In the genomic region with DNA sequence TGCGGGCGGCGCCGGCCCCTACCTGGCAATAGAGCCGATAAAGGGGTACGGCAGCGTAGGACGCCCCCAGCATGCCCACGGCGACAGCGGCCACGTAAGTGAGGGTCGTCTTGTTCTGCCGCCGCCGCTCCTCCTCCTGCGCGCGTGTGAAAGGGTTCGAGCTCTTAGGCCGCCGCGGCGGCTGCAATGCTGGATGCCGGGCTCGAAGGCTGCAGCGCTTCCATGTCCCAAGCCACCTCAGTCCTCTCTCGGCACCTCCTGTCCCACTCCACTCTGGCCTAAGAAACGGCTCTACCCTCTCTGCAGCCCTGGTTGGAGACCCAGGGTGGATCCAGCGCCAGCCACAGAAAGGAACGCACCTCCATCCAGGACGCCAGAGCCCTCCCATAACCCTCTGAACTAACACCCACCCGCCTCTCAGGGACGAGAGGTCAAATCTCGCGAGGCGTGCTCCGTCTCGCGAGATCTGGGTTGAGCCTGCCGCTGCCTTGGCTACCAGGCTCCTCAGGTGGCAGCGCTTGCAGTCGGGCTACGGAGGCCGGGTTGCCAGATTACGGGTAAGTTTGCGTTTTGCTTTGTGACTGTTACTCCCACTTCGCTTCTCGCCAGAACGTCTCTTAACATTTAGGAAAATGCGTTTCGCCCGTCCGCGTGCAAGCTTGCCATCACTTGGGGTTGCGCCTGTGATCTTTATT, we compare ENCODE assay signal across 1 cellular context.
TF ChIP-seq lines count a peak whose summit lies in the region.

A gene with protein sequence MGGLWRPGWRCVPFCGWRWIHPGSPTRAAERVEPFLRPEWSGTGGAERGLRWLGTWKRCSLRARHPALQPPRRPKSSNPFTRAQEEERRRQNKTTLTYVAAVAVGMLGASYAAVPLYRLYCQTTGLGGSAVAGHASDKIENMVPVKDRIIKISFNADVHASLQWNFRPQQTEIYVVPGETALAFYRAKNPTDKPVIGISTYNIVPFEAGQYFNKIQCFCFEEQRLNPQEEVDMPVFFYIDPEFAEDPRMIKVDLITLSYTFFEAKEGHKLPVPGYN (minus strand): TSS at position 396 of the 695 bp plus-strand sequence. CDS start 8 bp downstream, at position 388.
Gene STXBP4, plus strand, starts transcription at position 507 of the 695 bp plus-strand sequence. CDS start 17,455 bp downstream, outside the sequence.

TF ChIP-seq in HCT116, 20 proteins besides CTCF, POLR2A, EP300 and RAD21 (continued from another document):
- TF ChIP-seq REST (IDR thresholded peaks at IDR 0.05; ENCODE audit: low read depth), result no peak
- TF ChIP-seq CEBPB (IDR thresholded peaks at IDR 0.05; ENCODE audit: low read depth), result no peak
- TF ChIP-seq JUND (IDR thresholded peaks at IDR 0.05), result no peak
- TF ChIP-seq ELF1 (IDR thresholded peaks at IDR 0.05; ENCODE audit: borderline replicate concordance, low read depth), result no peak
- peak; percentile 100 for TF ChIP-seq ZBTB33 (IDR thresholded peaks at IDR 0.05; ENCODE audit: extremely low read depth, insufficient replicate concordance, low read length)
- TF ChIP-seq SIN3A (IDR thresholded peaks at IDR 0.05; ENCODE audit: low read depth), result peak; percentile 85
- TF ChIP-seq POLR2AphosphoS5 (IDR thresholded peaks at IDR 0.05; ENCODE audit: low read depth, low read length), result peak; percentile 99
- TF ChIP-seq FOSL1 (IDR thresholded peaks at IDR 0.05; ENCODE audit: low read depth), result no peak
- TF ChIP-seq EZH2phosphoT487 (IDR thresholded peaks at IDR 0.05; ENCODE audit: borderline replicate concordance), result no peak
- TF ChIP-seq ATF3 (IDR thresholded peaks at IDR 0.05), result no peak
- TF ChIP-seq ZNF274 (IDR thresholded peaks at IDR 0.05; ENCODE audit: low read depth, low read length), result no peak
- peak; percentile 43 for TF ChIP-seq TCF7L2 (IDR thresholded peaks at IDR 0.05; ENCODE audit: borderline replicate concordance, extremely low read depth, insufficient read depth, insufficient read length)
- TF ChIP-seq CBX3 (IDR thresholded peaks at IDR 0.05; ENCODE audit: low read depth), result no peak; the same call in 1 of the 2 replicates
- TF ChIP-seq SP1 (IDR thresholded peaks at IDR 0.05; ENCODE audit: low read depth), result peak; percentile 51; the same call in 1 of the 2 replicates
- TF ChIP-seq EZH2 (IDR thresholded peaks at IDR 0.05), result no peak
- TF ChIP-seq EGR1 (IDR thresholded peaks at IDR 0.05; ENCODE audit: low read depth), result peak; percentile 21; the same call in 1 of the 2 replicates
- peak; percentile 67; the same call in 1 of the 2 replicates for TF ChIP-seq ZFX (IDR thresholded peaks at IDR 0.05)
- TF ChIP-seq YY1 (IDR thresholded peaks at IDR 0.05; ENCODE audit: extremely low read depth, insufficient replicate concordance, low read depth, low read length), result peak; percentile 75
